12 cellular contexts compared by ENCODE assay signal in the genomic region with DNA sequence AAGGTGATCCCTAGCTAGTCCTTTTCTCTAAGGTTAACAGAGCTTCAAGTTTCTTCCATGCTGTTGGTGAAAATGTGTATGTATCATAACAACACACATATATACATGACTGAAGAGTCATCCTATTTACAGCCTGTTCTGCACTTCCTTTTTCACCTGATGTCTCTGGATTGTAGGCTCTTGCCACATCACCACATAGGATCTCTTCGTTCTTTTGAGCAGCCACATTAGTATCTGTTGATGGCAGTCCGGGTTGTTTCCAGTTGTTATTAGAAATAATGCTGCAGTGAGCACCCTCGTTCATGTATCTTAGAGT. TPM values are rescaled to one million over a fixed set of nuclear protein-coding genes. Genes with fewer than 3 reads are reported as not detected.
DNase-seq lines count a peak whose midpoint lies in the region; ATAC-seq and TF ChIP-seq lines count a peak whose summit lies in the region.
"Had no signal": no experiment of that assay in that cellular context is flagged by ENCODE, and none has a peak within 500 bp of the region (broad histone marks: within the 10 kb centered on the region; RNA-seq: fewer than 3 reads in every experiment).

No MANE protein-coding gene starts in this region.

- H3K4me2 ChIP-seq in BLaER1 treated with 17β-estradiol and CSF1 and Interleukin-3, amounts not matched to agents 10 nM and 100 nM: peak overlapping the region; percentile 27 to 69 (median 51)
- H3K4me2 ChIP-seq in IMR-90 (ENCODE audit: low read depth, low read length): no peak overlapping the region
- H3K4me2 ChIP-seq in PC-9: no peak overlapping the region

- H3K4ac ChIP-seq in IMR-90 (ENCODE audit: low read depth, low read length): peak overlapping the region; percentile 13; the same call in 1 of the 2 replicates

- peak overlapping the region; percentile 40 for H3K14ac ChIP-seq in IMR-90 (replicated peaks; ENCODE audit: low read depth, low read length)

- peak overlapping the region in 7 of 11 experiments; percentile 28 to 60 (median 47); a peak in 10 of 22 replicates for H3K27ac ChIP-seq in BLaER1 treated with 17β-estradiol and CSF1 and Interleukin-3, amounts not matched to agents 10 nM and 100 nM
- H3K27ac ChIP-seq in IMR-90 (ENCODE audit: insufficient read depth, low read length): peak overlapping the region; percentile 9; the same call in 1 of the 2 replicates
- peak overlapping the region; percentile 38 to 39 for H3K27ac ChIP-seq in esophagus (ENCODE audit: low read depth in 2 of 2, low read length in 1 of 2)
- peak overlapping the region; percentile 67 for H3K27ac ChIP-seq in psoas muscle
- H3K27ac ChIP-seq in PC-9: no peak overlapping the region
- no peak overlapping the region for H3K27ac ChIP-seq in foreskin keratinocyte

- dilution Hi-C loops in IMR-90 (cut with HindIII; ENCODE audit: low sequenced_read_pairs, unreplicated experiment): no loop called here

- TF ChIP-seq RAD21 in IMR-90 (IDR thresholded peaks at IDR 0.05; ENCODE audit: low read length): no peak

- POLR2A ChIA-PET in IMR-90 (lab: Charles Lee; ENCODE audit: unreplicated experiment): no interaction called here
- POLR2A ChIA-PET in PC-9 (lab: Charles Lee; ENCODE audit: unreplicated experiment): no interaction called here

- H3K36me3 ChIP-seq in BLaER1 treated with 17β-estradiol and CSF1 and Interleukin-3, amounts not matched to agents 10 nM and 100 nM: peaks cover 48 to 100% (median 88%) of the 10 kb centered on the region in 11 experiments
- H3K36me3 ChIP-seq in IMR-90 (ENCODE audit: control insufficient read depth, insufficient read depth, low read length) (peaks cover 43% of the 10 kb centered on the region), esophagus (ENCODE audit: control insufficient read depth in 2 of 2, insufficient read depth in 2 of 2, low read length in 1 of 2) (peaks cover 11 to 32% of the 10 kb centered on the region in 2 donors), psoas muscle (ENCODE audit: insufficient read depth in 1 of 2, low read depth in 1 of 2) (peaks cover 4 to 45% of the 10 kb centered on the region in 2 donors), PC-9 (ENCODE audit: low read depth) (peaks cover 3% of the 10 kb centered on the region; the same call in 1 of the 2 replicates)

- H2BK15ac ChIP-seq in IMR-90 (ENCODE audit: low read depth, low read length): no peak overlapping the region

- H2AK5ac ChIP-seq in IMR-90 (ENCODE audit: low read depth, low read length): no peak overlapping the region

- in situ Hi-C loops in IMR-90 (cut with MboI; ENCODE audit: low sequenced_read_pairs): loop anchor here (25.0 kb wide), 1 partner anchor 357 kb away; no protein-coding TSS in a partner anchor

- H3K9me2 ChIP-seq in PC-9 (ENCODE audit: insufficient read depth): no peaks in the 10 kb centered on the region

- TF ChIP-seq CTCF in IMR-90 (conservative IDR thresholded peaks at IDR 0.05; ENCODE audit: low read depth, low read length): no peak
- TF ChIP-seq CTCF in psoas muscle (IDR thresholded peaks at IDR 0.05): no peak
- TF ChIP-seq CTCF in PC-9 (conservative IDR thresholded peaks at IDR 0.05): no peak
- no peak for TF ChIP-seq CTCF in foreskin keratinocyte (conservative IDR thresholded peaks at IDR 0.05)

- H3K9me3 ChIP-seq in BLaER1 treated with 17β-estradiol and CSF1 and Interleukin-3, amounts not matched to agents 10 nM and 100 nM (replicated peaks in 1 of 11): no peaks in the 10 kb centered on the region
- H3K9me3 ChIP-seq in IMR-90 (ENCODE audit: control insufficient read depth, insufficient read depth, low read length) (no peaks in the 10 kb centered on the region), esophagus (ENCODE audit: control insufficient read depth in 2 of 2, insufficient read depth in 1 of 2, low read depth in 1 of 2, low read length in 1 of 2) (no peaks in the 10 kb centered on the region), psoas muscle (no peaks in the 10 kb centered on the region), PC-9 (ENCODE audit: insufficient read depth, low read depth) (no peaks in the 10 kb centered on the region)

- H3K27me3 ChIP-seq in BLaER1 treated with 17β-estradiol and CSF1 and Interleukin-3, amounts not matched to agents 10 nM and 100 nM: no peaks in the 10 kb centered on the region
- H3K27me3 ChIP-seq in IMR-90 (ENCODE audit: control insufficient read depth, insufficient read depth, low read length) (no peaks in the 10 kb centered on the region), esophagus (ENCODE audit: control insufficient read depth in 1 of 2, insufficient read depth in 2 of 2, low read length in 2 of 2) (no peaks in the 10 kb centered on the region), psoas muscle (ENCODE audit: insufficient read depth in 3 of 3, low read length in 2 of 3) (no peaks in the 10 kb centered on the region), PC-9 (ENCODE audit: insufficient read depth, low read depth) (no peaks in the 10 kb centered on the region), foreskin keratinocyte (no peaks in the 10 kb centered on the region)

- H3K18ac ChIP-seq in IMR-90 (ENCODE audit: low read depth, low read length): no peak overlapping the region

- H3K23ac ChIP-seq in IMR-90 (ENCODE audit: low read depth, low read length): 0 out of 2 replicates have a peak overlapping the region, but pooled peaks have one; percentile 3

- no peak overlapping the region for H2AFZ ChIP-seq in IMR-90 (replicated peaks; ENCODE audit: low read length, poor library complexity)
- H2AFZ ChIP-seq in PC-9: no peak overlapping the region

- no peak overlapping the region for H4K91ac ChIP-seq in IMR-90 (ENCODE audit: insufficient read depth, low read depth, low read length)

- TF ChIP-seq POLR2A in IMR-90 (IDR thresholded peaks at IDR 0.05; ENCODE audit: low read depth, low read length): no peak

- DNase-seq in IMR-90: peak; percentile 40
- no peak for DNase-seq in psoas muscle
- no peak for DNase-seq in inferior parietal cortex (ENCODE audit: extremely low spot score)
- no peak for DNase-seq in PC-9
- DNase-seq in foreskin keratinocyte: no peak
- DNase-seq: activated T-cell treated with anti-CD3 and anti-CD28 coated beads for 4 hours; DMS 273 treated with DMSO at 0.1 percent for 48 hours; effector memory CD4-positive, alpha-beta T cell; NCI-H748 treated with DMSO at 0.1 percent for 48 hours had no signal

- no peak overlapping the region for H3K56ac ChIP-seq in IMR-90 (ENCODE audit: extremely low read depth, insufficient read depth, low read length)

- 0 out of 4 replicates have a peak overlapping the region, but pooled peaks of 1 of the 2 experiments have one; percentile 10 for H4K8ac ChIP-seq in IMR-90 (ENCODE audit: low read depth in 2 of 2, low read length in 2 of 2)

- H3K4me1 ChIP-seq in BLaER1 treated with 17β-estradiol and CSF1 and Interleukin-3, amounts not matched to agents 10 nM and 100 nM: peaks cover 24 to 34% (median 30%) of the 10 kb centered on the region in 10 experiments
- peaks cover 14% of the 10 kb centered on the region for H3K4me1 ChIP-seq in IMR-90 (ENCODE audit: control insufficient read depth, insufficient read depth, low read length)
- H3K4me1 ChIP-seq in esophagus (ENCODE audit: control insufficient read depth in 2 of 2, insufficient read depth in 2 of 2, low read length in 1 of 2): peaks cover 5 to 8% of the 10 kb centered on the region in 2 donors
- H3K4me1 ChIP-seq in psoas muscle: peaks cover 20% of the 10 kb centered on the region
- H3K4me1 ChIP-seq in PC-9 (replicated peaks; ENCODE audit: insufficient read depth): no peaks in the 10 kb centered on the region
- no peaks in the 10 kb centered on the region for H3K4me1 ChIP-seq in foreskin keratinocyte

- intact Hi-C loops in IMR-90 (cut with micrococcal nuclease) (loop anchor here (10.0 kb wide), 1 partner anchor 185 kb away; a partner anchor contains a TSS), psoas muscle (cut with DNase I) (loop anchor here in 1 of 2 donors (5.0 kb wide), 2 partner anchors 48 to 97 kb away; no protein-coding TSS in a partner anchor), PC-9 (cut with micrococcal nuclease; ENCODE audit: unreplicated experiment) (no loop called here)

- peaks cover 25% of the 10 kb centered on the region for H3K9me1 ChIP-seq in IMR-90 (ENCODE audit: insufficient read depth, low read length)

- no peak overlapping the region for H4K5ac ChIP-seq in IMR-90 (ENCODE audit: low read depth, low read length)

- peak; percentile 7; the same call in 1 of the 2 replicates for ATAC-seq in IMR-90 (ENCODE audit: low read depth)
- no peak for ATAC-seq in psoas muscle
- no peak for ATAC-seq in GM18861 (IDR thresholded peaks at IDR 0.05; ENCODE audit: unreplicated experiment)
- ATAC-seq in foreskin keratinocyte: no peak

- H3K4me3 ChIP-seq in BLaER1 treated with 17β-estradiol and CSF1 and Interleukin-3, amounts not matched to agents 10 nM and 100 nM: no peak overlapping the region
- H3K4me3 ChIP-seq in IMR-90 (ENCODE audit: insufficient read depth, low read depth, low read length) (no peak overlapping the region), esophagus (ENCODE audit: low read depth in 1 of 2, low read length in 2 of 2) (no peak overlapping the region), psoas muscle (no peak overlapping the region), PC-9 (no peak overlapping the region)

- no TSS peak for BruUV-seq in IMR-90 (replicated peaks; lab: Mats Ljungman, UMichigan)
- BruUV-seq in PC-9 (replicated peaks; lab: Mats Ljungman, UMichigan): no TSS peak

- H4K20me1 ChIP-seq in BLaER1 treated with 17β-estradiol and CSF1 and Interleukin-3, amounts not matched to agents 10 nM and 100 nM: peaks cover 0 to 91% (median 67%) of the 10 kb centered on the region in 11 experiments; a peak in 17 of 22 replicates
- H4K20me1 ChIP-seq in IMR-90 (ENCODE audit: insufficient read depth, low read length): peaks cover 19% of the 10 kb centered on the region
- no peaks in the 10 kb centered on the region for H4K20me1 ChIP-seq in PC-9 (ENCODE audit: insufficient read depth)

- no peak overlapping the region for H2AK9ac ChIP-seq in IMR-90 (replicated peaks; ENCODE audit: low read depth, low read length, poor library complexity)

- H2BK120ac ChIP-seq in IMR-90 (ENCODE audit: low read depth, low read length): no peak overlapping the region

- CTCF ChIA-PET in IMR-90 (lab: Yijun Ruan, JAX): interaction anchor here (1.5 to 1.6 kb wide), 2 partner anchors 115 to 359 kb away, joined by 3 to 4 read pairs; no protein-coding TSS in a partner anchor
- CTCF ChIA-PET in PC-9 (lab: Charles Lee): no interaction called here

- peaks cover 0 to 9% of the 10 kb centered on the region in 2 experiments; a peak in 2 of 4 replicates for H3K79me1 ChIP-seq in IMR-90 (ENCODE audit: low read depth in 1 of 2, low read length in 2 of 2)

- H3K79me2 ChIP-seq in PC-9 (ENCODE audit: low read depth): no peaks in the 10 kb centered on the region

- WGBS in IMR-90 (ENCODE audit: extremely low coverage in 2 of 2, insufficient read length in 1 of 2), 2 experiments: no CpG with 5 or more reads among the region's 3 CpGs
- WGBS in esophagus, 2 donors: 58 to 60% methylated on average over 3 of the region's 3 CpGs
- 25 to 35% (median 29%) methylated on average over 3 of the region's 3 CpGs for WGBS in psoas muscle, 3 donors

- no peak overlapping the region for H2BK20ac ChIP-seq in IMR-90 (ENCODE audit: low read depth, low read length)

- no peaks in the 10 kb centered on the region for H3F3A ChIP-seq in PC-9 (ENCODE audit: insufficient read depth, low read depth)

- no peak overlapping the region for H2BK5ac ChIP-seq in IMR-90 (ENCODE audit: low read depth, low read length, poor library complexity, severe bottlenecking)

- peak overlapping the region in 4 of 11 experiments; percentile 20 to 53 (median 29); a peak in 4 of 22 replicates for H3K9ac ChIP-seq in BLaER1 treated with 17β-estradiol and CSF1 and Interleukin-3, amounts not matched to agents 10 nM and 100 nM
- no peak overlapping the region for H3K9ac ChIP-seq in IMR-90 (ENCODE audit: low read depth, low read length)

RNA-seq across cellular contexts. Expression of a gene that starts 19.7 kb away (rescaled TPM):
- 111 and 132 TPM in 2 replicates for total RNA-seq in IMR-90 (2012; rRNA removed)
- polyA plus RNA-seq in IMR-90 (2012; rRNA removed): 36.5 and 42.8 TPM in 2 replicates
- polyA plus RNA-seq in IMR-90 (2012; cell fraction: cytosol; rRNA removed): 26.3 and 29.0 TPM in 2 replicates
- polyA plus RNA-seq in IMR-90 (2012; cell fraction: nucleus; rRNA removed; ENCODE audit: low replicate concordance): 9.5 and 10.4 TPM in 2 replicates
- 10 to 100 TPM; 17.8 to 69.7 TPM for polyA plus RNA-seq in esophagus
- total RNA-seq in psoas muscle: 100 to 1,000 TPM in 3 of 4 donors, 10 to 100 TPM in 1; 89.6 to 109 (median 102) TPM
- 100 to 1,000 TPM in 1 of 3 donors, 10 to 100 TPM in 2; 68.9 to 100 (median 87.5) TPM for polyA plus RNA-seq in psoas muscle
- 180 and 198 TPM in 2 replicates for total RNA-seq in PC-9 (2021)
- total RNA-seq in foreskin keratinocyte: 102 and 116 TPM in 2 replicates
- polyA plus RNA-seq in foreskin keratinocyte: 126 and 138 TPM in 2 replicates

RNA-seq across cellular contexts. Expression of a gene that starts 19.8 kb away (rescaled TPM):
- total RNA-seq in IMR-90 (2012; rRNA removed) (3.3 and 3.8 TPM in 2 replicates), psoas muscle (1 to 10 TPM; 2.8 to 6.4 (median 3.3) TPM), PC-9 (2021) (6.5 and 6.7 TPM in 2 replicates), foreskin keratinocyte (2.5 and 2.8 TPM in 2 replicates)
- polyA plus RNA-seq in IMR-90 (2012; rRNA removed) (4.1 and 4.3 TPM in 2 replicates), esophagus (1 to 10 TPM; 1.7 to 1.8 TPM), psoas muscle (1 to 10 TPM in 2 of 3 donors, under 1 TPM in 1; 0.89 to 3.4 (median 1.0) TPM), foreskin keratinocyte (2.1 and 2.6 TPM in 2 replicates)
- 2.4 and 3.3 TPM in 2 replicates for polyA plus RNA-seq in IMR-90 (2012; cell fraction: cytosol; rRNA removed)
- 4.6 and 5.1 TPM in 2 replicates for polyA plus RNA-seq in IMR-90 (2012; cell fraction: nucleus; rRNA removed; ENCODE audit: low replicate concordance)

Comparison
In these comparisons a context has a peak if more than half of its experiments do, and no peak if none do; other contexts are left out.
1. H3K27ac ChIP-seq: peak in BLaER1 treated with 17β-estradiol and CSF1 and Interleukin-3, amounts not matched to agents 10 nM and 100 nM (7 of 11), IMR-90 (single experiment), esophagus (2 of 2) and psoas muscle (single experiment); none in PC-9 (single experiment) and foreskin keratinocyte (single experiment).
2. H3K4me2 ChIP-seq: peak in BLaER1 treated with 17β-estradiol and CSF1 and Interleukin-3, amounts not matched to agents 10 nM and 100 nM (11 of 11); none in IMR-90 (single experiment) and PC-9 (single experiment).